ENCODE assay signal across 30 cellular contexts in the genomic region with DNA sequence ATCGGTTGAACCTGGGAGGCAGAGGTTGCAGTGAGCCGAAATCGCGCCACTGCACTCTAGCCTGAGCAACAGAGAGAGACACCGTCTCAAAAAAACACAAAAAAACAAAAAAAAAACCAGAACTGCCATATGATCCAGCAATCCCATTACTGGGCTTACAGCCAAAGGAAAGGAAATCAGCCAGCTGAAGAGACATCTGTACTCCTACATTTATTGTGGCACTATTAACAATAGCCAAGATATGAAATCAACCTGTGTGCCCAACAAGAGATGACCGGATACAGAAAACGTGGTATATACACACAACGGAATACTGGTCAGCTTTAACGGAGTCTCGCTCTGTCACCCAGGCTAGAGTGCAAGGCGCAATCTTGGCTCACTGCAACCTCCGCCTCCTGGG. TPM values are rescaled to one million over a fixed set of nuclear protein-coding genes. Genes with fewer than 3 reads are reported as not detected.
DNase-seq lines count a peak whose midpoint lies in the region; ATAC-seq and TF ChIP-seq lines count a peak whose summit lies in the region.
"Had no signal": no experiment of that assay in that cellular context is flagged by ENCODE, and none has a peak within 500 bp of the region (broad histone marks: within the 10 kb centered on the region; RNA-seq: fewer than 3 reads in every experiment).

No MANE protein-coding gene starts in this region.

- peaks cover 50 to 81% (median 66%) of the 10 kb centered on the region in 3 experiments for H3K36me3 Mint-ChIP-seq in H9 (ENCODE audit: insufficient read depth in 1 of 3, low read depth in 3 of 3)
- H3K36me3 Mint-ChIP-seq: CD8-positive, alpha-beta T cell; natural killer cell had no signal

- POLR2A ChIA-PET in A673 (lab: Charles Lee; ENCODE audit: low non-redundant PET), result no interaction called here

- H3K56ac ChIP-seq in H9 (ENCODE audit: insufficient read length, low read depth, low read length), result no peak overlapping the region

- no peak overlapping the region for H2BK20ac ChIP-seq in H9 (ENCODE audit: low read depth, low read length, poor library complexity, severe bottlenecking)

- H3K18ac ChIP-seq in H9 (ENCODE audit: insufficient read length, low read depth, low read length), result no peak overlapping the region

- H3K4me2 ChIP-seq in H9 (ENCODE audit: insufficient read depth, insufficient read length, low read length), result no peak overlapping the region

- H2BK5ac ChIP-seq in H9 (ENCODE audit: insufficient read length, low read length), result no peak overlapping the region

- H3K27ac ChIP-seq in A673 (ENCODE audit: low read depth, low read length, poor library complexity, severe bottlenecking) (no peak overlapping the region), H9 (ENCODE audit: insufficient read length, low read depth, low read length) (no peak overlapping the region)
- H3K27ac ChIP-seq: adrenal gland, stomach, tibial artery, VCaP had no signal

- H3T11ph ChIP-seq in H9 (ENCODE audit: low read length), result no peak overlapping the region

- TF ChIP-seq CTCF in A673 (conservative IDR thresholded peaks at IDR 0.05; ENCODE audit: low read depth, low read length) (no peak), fibroblast of pulmonary artery (IDR thresholded peaks at IDR 0.05; ENCODE audit: low read length, missing control alignments) (no peak), H9 (conservative IDR thresholded peaks at IDR 0.05) (no peak)

- H3K23me2 ChIP-seq in H9 (ENCODE audit: insufficient read length, low read depth, low read length, poor library complexity, severe bottlenecking), result no peaks in the 10 kb centered on the region

- H3K4me1 ChIP-seq in A673 (ENCODE audit: insufficient read depth, low read length, poor library complexity, severe bottlenecking), result peaks cover 8% of the 10 kb centered on the region
- peaks cover 13% of the 10 kb centered on the region for H3K4me1 ChIP-seq in adipocyte (ENCODE audit: control insufficient read depth, insufficient read depth, low read length)
- H3K4me1 ChIP-seq in H9 (ENCODE audit: insufficient read depth, low read length), result no peaks in the 10 kb centered on the region
- H3K4me1 ChIP-seq: adrenal gland, tibial artery had no signal

- DNase-seq in A673 (ENCODE audit: low spot score), result peak; percentile 59
- DNase-seq in NCI-H1694 (lab: John Stamatoyannopoulos, UW), result peak; percentile 88
- DNase-seq in adipocyte (ENCODE audit: low read depth), result peak; percentile 8
- peak; percentile 64 for DNase-seq in fibroblast of pulmonary artery (ENCODE audit: low read depth)
- no peak for DNase-seq in activated CD8-positive, alpha-beta memory T cell treated with anti-CD3 and anti-CD28 coated beads, Interleukin-2, amount 50 U/mL, for 4 hours
- DNase-seq in H9, result no peak
- no peak for DNase-seq in NOMO-1 treated with dmso at 0.1 percent for 144 hours (lab: John Stamatoyannopoulos, UW; ENCODE audit: unreplicated experiment)
- DNase-seq: activated CD4-positive, alpha-beta T cell treated with anti-CD3 and anti-CD28 coated beads, Interleukin-2, amount 10 ng/mL, durations not matched to agents 24 days and 14 days; activated T-cell treated with anti-CD3 and anti-CD28 coated beads, Interleukin-2, amount 50 U/mL, for 4 hours; adrenal gland; CD8-positive, alpha-beta T cell; effector CD4-positive, alpha-beta T cell; erythroblast; hypothalamus; immature natural killer cell; midbrain; natural killer cell; NCI-H2081; NCI-H510A; PC-3; small intestine; stimulated activated CD8-positive, alpha-beta memory T cell treated with anti-CD3 and anti-CD28 coated beads, Interleukin-4, amount 100 ng/mL, for 48 hours; stomach; tibial artery had no signal

- no peak overlapping the region for H2AK5ac ChIP-seq in H9 (ENCODE audit: insufficient read length, low read length)

- H2BK15ac ChIP-seq in H9 (ENCODE audit: low read depth, low read length), result no peak overlapping the region

- H3K27me3 Mint-ChIP-seq in H9 (ENCODE audit: low read depth), result no peaks in the 10 kb centered on the region
- H3K27me3 Mint-ChIP-seq: activated CD4-positive, alpha-beta T cell treated with anti-CD3 and anti-CD28 coated beads, Interleukin-2, amount 10 ng/mL, durations not matched to agents 24 days and 14 days had no signal

- peaks cover 75% of the 10 kb centered on the region for H3K36me3 ChIP-seq in A673 (ENCODE audit: insufficient read depth, low read length, poor library complexity, severe bottlenecking)
- no peaks in the 10 kb centered on the region for H3K36me3 ChIP-seq in adipocyte (ENCODE audit: control insufficient read depth, insufficient read depth, low read length, severe bottlenecking)
- H3K36me3 ChIP-seq: adrenal gland had no signal

- H3K79me2 ChIP-seq in H9 (ENCODE audit: insufficient read depth, low read length), result no peaks in the 10 kb centered on the region

- H3K14ac ChIP-seq in H9 (ENCODE audit: insufficient read depth, low read length), result no peak overlapping the region

- BruUV-seq in A673 (replicated peaks; lab: Mats Ljungman, UMichigan), result no TSS peak

- no peaks in the 10 kb centered on the region for H3K9me3 ChIP-seq in A673 (ENCODE audit: low read depth, low read length, poor library complexity, severe bottlenecking)
- H3K9me3 ChIP-seq in adipocyte (ENCODE audit: control insufficient read depth, low read length), result no peaks in the 10 kb centered on the region
- H3K9me3 ChIP-seq in H9 (ENCODE audit: control insufficient read depth, low read depth, low read length), result no peaks in the 10 kb centered on the region
- H3K9me3 ChIP-seq: adrenal gland, stomach, tibial artery had no signal

- H3K23ac ChIP-seq in H9 (ENCODE audit: insufficient read length, low read depth, low read length), result no peak overlapping the region

- no peaks in the 10 kb centered on the region for H3K79me1 ChIP-seq in H9 (ENCODE audit: insufficient read depth, low read depth, low read length, poor library complexity, severe bottlenecking)

- WGBS in H9 (ENCODE audit: extremely low coverage, insufficient read length, low lambda C conversion rate), result no CpG with 5 or more reads among the region's 12 CpGs

- intact Hi-C loops in A673 (cut with micrococcal nuclease; ENCODE audit: unreplicated experiment), result no loop called here

- no peak overlapping the region for H3K4me3 Mint-ChIP-seq in H9
- H3K4me3 Mint-ChIP-seq: activated CD4-positive, alpha-beta T cell treated with anti-CD3 and anti-CD28 coated beads, Interleukin-2, amount 10 ng/mL, durations not matched to agents 24 days and 14 days; activated T-cell treated with anti-CD3 and anti-CD28 coated beads, Interleukin-2, amount 50 U/mL, for 4 hours; brain; CD8-positive, alpha-beta T cell; immature natural killer cell; natural killer cell; T-helper 2 cell treated with Interferon-gamma antibody and Interleukin-4, amounts not matched to agents 5 μg/mL and 100 μg/mL, for 36 hours had no signal

- no peaks in the 10 kb centered on the region for H3K4me1 Mint-ChIP-seq in H9
- H3K4me1 Mint-ChIP-seq: activated CD4-positive, alpha-beta T cell treated with anti-CD3 and anti-CD28 coated beads, Interleukin-2, amount 10 ng/mL, durations not matched to agents 24 days and 14 days; brain; immature natural killer cell; natural killer cell had no signal

- no peak overlapping the region for H4K8ac ChIP-seq in H9 (replicated peaks; ENCODE audit: insufficient read length, low read depth, low read length)

- H3K27me3 ChIP-seq in A673 (replicated peaks; ENCODE audit: insufficient read depth, low read depth, low read length, poor library complexity) (no peaks in the 10 kb centered on the region), adipocyte (replicated peaks; ENCODE audit: control insufficient read depth, insufficient read depth, low read length) (no peaks in the 10 kb centered on the region), H9 (ENCODE audit: insufficient read depth, low read length) (no peaks in the 10 kb centered on the region)
- H3K27me3 ChIP-seq: adrenal gland, stomach, tibial artery had no signal

- H3K4ac ChIP-seq in H9 (ENCODE audit: low read depth, low read length), result no peak overlapping the region

- no peak overlapping the region for H3K27ac Mint-ChIP-seq in H9
- H3K27ac Mint-ChIP-seq: activated CD4-positive, alpha-beta T cell treated with anti-CD3 and anti-CD28 coated beads, Interleukin-2, amount 10 ng/mL, durations not matched to agents 24 days and 14 days; CD8-positive, alpha-beta T cell; natural killer cell; T-helper 2 cell treated with Interferon-gamma antibody and Interleukin-4, amounts not matched to agents 5 μg/mL and 100 μg/mL, for 36 hours had no signal

- H3K4me3 ChIP-seq in A673 (ENCODE audit: low read depth, low read length, poor library complexity, severe bottlenecking) (no peak overlapping the region), adipocyte (ENCODE audit: low read length) (no peak overlapping the region), fibroblast of pulmonary artery (replicated peaks; ENCODE audit: low read depth, low read length) (no peak overlapping the region)
- H3K4me3 ChIP-seq: adrenal gland, stomach, tibial artery had no signal

- no peak overlapping the region for H4K91ac ChIP-seq in H9 (ENCODE audit: insufficient read length, low read depth, low read length)

- ATAC-seq in HG02970 (IDR thresholded peaks at IDR 0.05; ENCODE audit: low FRiP score, unreplicated experiment), result no peak
- ATAC-seq: activated T-cell treated with anti-CD3 and anti-CD28 coated beads, Interleukin-2, amount 50 U/mL, for 4 hours; CD8-positive, alpha-beta T cell; left lobe of liver; natural killer cell; PC-3; Right ventricle myocardium inferior had no signal

- CTCF ChIA-PET in A673 (lab: Charles Lee), result no interaction called here

- H3K9ac ChIP-seq in adipocyte (ENCODE audit: low read length) (no peak overlapping the region), H9 (ENCODE audit: extremely low read depth, insufficient read length, low read length) (no peak overlapping the region)

- H3K9me3 Mint-ChIP-seq in H9, result no peaks in the 10 kb centered on the region
- H3K9me3 Mint-ChIP-seq: activated CD4-positive, alpha-beta T cell treated with anti-CD3 and anti-CD28 coated beads, Interleukin-2, amount 10 ng/mL, durations not matched to agents 24 days and 14 days; activated T-cell treated with anti-CD3 and anti-CD28 coated beads, Interleukin-2, amount 50 U/mL, for 4 hours; CD8-positive, alpha-beta T cell; immature natural killer cell; natural killer cell; T-helper 2 cell treated with Interferon-gamma antibody and Interleukin-4, amounts not matched to agents 5 μg/mL and 100 μg/mL, for 36 hours had no signal

- no peak overlapping the region for H2AFZ ChIP-seq in H9 (ENCODE audit: low read length)

- no peak overlapping the region for H2BK120ac ChIP-seq in H9 (ENCODE audit: low read depth, low read length, poor library complexity, severe bottlenecking)

- no peak overlapping the region for H4K5ac ChIP-seq in H9 (ENCODE audit: insufficient read length, low read depth, low read length)

- H2BK12ac ChIP-seq in H9 (ENCODE audit: insufficient read length, low read depth, low read length), result no peak overlapping the region

- no peaks in the 10 kb centered on the region for H4K20me1 ChIP-seq in H9 (ENCODE audit: control insufficient read depth, insufficient read depth, insufficient read length)

RNA-seq across cellular contexts. Expression of a gene that starts 14.6 kb away (rescaled TPM):
- total RNA-seq in A673 (2021), result 198 and 207 TPM in 2 replicates
- total RNA-seq in H9 (2021), result 84.3 and 106 TPM in 2 replicates

RNA-seq across cellular contexts. Expression of a gene that starts 26.5 kb away (rescaled TPM):
- total RNA-seq in A673 (2021) (18.9 and 20.6 TPM in 2 replicates), H9 (2021) (6.7 and 6.9 TPM in 2 replicates)

Comparison
In these comparisons a context has a peak if more than half of its experiments do, and no peak if none do; other contexts are left out.
1. DNase-seq: peak in A673 (single experiment), NCI-H1694 (single experiment), adipocyte (single experiment) and fibroblast of pulmonary artery (single experiment); none in activated CD8-positive, alpha-beta memory T cell treated with anti-CD3 and anti-CD28 coated beads, Interleukin-2, amount 50 U/mL, for 4 hours (single experiment), H9 (single experiment) and NOMO-1 treated with dmso at 0.1 percent for 144 hours (single experiment).